ENCODE assay signal across 7 cellular contexts in the genomic region with DNA sequence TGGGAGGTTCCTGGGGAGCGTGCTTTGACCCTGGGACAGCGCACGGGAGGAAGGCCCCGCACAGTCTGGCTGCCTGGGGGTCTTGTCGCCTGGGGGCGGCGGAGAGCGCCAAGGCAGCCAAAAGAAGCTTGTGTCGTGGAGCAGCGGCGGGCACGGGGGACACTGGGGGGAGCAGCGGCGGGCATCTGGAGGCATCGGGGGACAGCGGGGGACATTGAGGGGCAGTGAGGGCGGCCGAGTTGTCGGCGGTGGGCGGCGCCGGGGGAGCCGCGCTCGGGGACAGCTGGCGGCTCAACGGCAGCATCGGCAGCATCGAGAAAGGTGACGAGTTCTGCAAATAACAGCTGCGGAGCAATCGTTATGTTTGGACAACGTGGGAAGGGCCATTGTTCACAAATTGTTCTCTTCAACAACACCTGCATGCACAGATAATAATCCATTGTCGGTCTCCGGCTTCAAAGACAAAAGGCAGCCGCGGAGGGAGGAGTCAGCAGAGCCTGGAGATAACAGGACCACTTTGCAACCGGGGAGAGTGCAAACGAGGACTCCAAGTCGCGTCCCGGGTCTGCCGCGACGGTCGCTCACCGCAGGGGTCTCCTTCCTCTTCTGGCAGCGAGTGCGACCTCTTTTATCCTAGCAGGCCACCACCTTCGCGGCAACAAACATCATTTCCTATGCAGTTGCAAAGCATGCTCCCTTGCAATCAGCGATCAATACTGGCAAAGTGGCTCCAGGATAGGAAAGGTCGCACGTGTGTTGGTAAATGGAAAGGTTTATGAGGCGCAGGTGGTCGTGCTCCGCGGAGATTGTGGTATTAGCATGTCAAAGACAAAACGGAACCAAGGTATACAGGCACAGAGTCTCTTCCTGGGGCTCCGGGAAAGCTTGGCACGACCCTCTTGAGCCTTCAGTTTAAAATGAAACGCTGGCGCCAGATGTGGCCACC.
DNase-seq lines count a peak whose midpoint lies in the region; ATAC-seq and TF ChIP-seq lines count a peak whose summit lies in the region.

No MANE protein-coding gene starts in this region.

- no peaks in the 10 kb centered on the region for H3F3A ChIP-seq in PC-3 (ENCODE audit: low read length, unreplicated experiment)

- no peak overlapping the region for H3K9ac ChIP-seq in PC-3 (ENCODE audit: low read length)

- peak overlapping the region; percentile 85 to 91 (median 88) for H3K4me3 Mint-ChIP-seq in brain

- peaks cover 0 to 6% (median 0%) of the 10 kb centered on the region in 5 experiments for H3K9me3 Mint-ChIP-seq in brain

- H3K27me3 ChIP-seq in HL-60 (ENCODE audit: insufficient read depth, poor library complexity, severe bottlenecking) (no peaks in the 10 kb centered on the region), PC-3 (ENCODE audit: low read length) (no peaks in the 10 kb centered on the region)

- H3K79me2 ChIP-seq in PC-3 (ENCODE audit: low read length), result no peaks in the 10 kb centered on the region

- H3K27ac Mint-ChIP-seq in brain, result peak overlapping the region; percentile 64 to 82 (median 78)

- intact Hi-C loops in PC-3 (cut with micrococcal nuclease), result loop anchor here (5.0 kb wide), 1 partner anchor 58 kb away; no protein-coding TSS in a partner anchor

- no peaks in the 10 kb centered on the region for H3K9me3 ChIP-seq in PC-3 (ENCODE audit: low read length)

- TF ChIP-seq CTCF in HL-60 (IDR thresholded peaks at IDR 0.05; ENCODE audit: insufficient read depth, low read length) (no peak), PC-3 (conservative IDR thresholded peaks at IDR 0.05; ENCODE audit: low read depth, low read length) (no peak), brain (conservative IDR thresholded peaks at IDR 0.05) (peak in 1 of 2 experiments; percentile 32)

- POLR2A ChIA-PET in PC-3 (lab: Charles Lee; ENCODE audit: unreplicated experiment), result no interaction called here

- peaks cover 62% of the 10 kb centered on the region for H3K4me1 Mint-ChIP-seq in brain

- H3K36me3 ChIP-seq in PC-3 (ENCODE audit: low read depth, low read length), result no peaks in the 10 kb centered on the region

- H3K9me2 ChIP-seq in PC-3 (replicated peaks; ENCODE audit: low read length), result no peaks in the 10 kb centered on the region

- ATAC-seq in PC-3 (no peak), left lobe of liver (peak; percentile 71), HG03280 (IDR thresholded peaks at IDR 0.05; ENCODE audit: unreplicated experiment) (no peak), HG02678 (IDR thresholded peaks at IDR 0.05; ENCODE audit: unreplicated experiment) (no peak)

- peaks cover 35% of the 10 kb centered on the region for H3K4me1 ChIP-seq in PC-3 (ENCODE audit: insufficient read depth, low read length)

- H3K27ac ChIP-seq in HL-60 (replicated peaks) (no peak overlapping the region), PC-3 (ENCODE audit: low read length) (no peak overlapping the region)

- CTCF ChIA-PET in PC-3 (lab: Charles Lee), result no interaction called here

- peak overlapping the region; percentile 82 for H2AFZ ChIP-seq in PC-3 (ENCODE audit: low read length)

- no peaks in the 10 kb centered on the region for H3K36me3 Mint-ChIP-seq in brain

- DNase-seq in HL-60 (ENCODE audit: low read depth in 1 of 2, low spot score in 1 of 2) (peak in 1 of 2 experiments; percentile 12), PC-3 (no peak), left lobe of liver (ENCODE audit: low spot score) (no peak)
- DNase-seq in stimulated activated naive CD4-positive, alpha-beta T cell (lab: John Stamatoyannopoulos, UW), result peak; percentile 6 to 58 (median 26)

- peak overlapping the region; percentile 77 for H3K4me2 ChIP-seq in PC-3 (ENCODE audit: low read length)

- H3K27me3 Mint-ChIP-seq in brain, result peaks cover 9% of the 10 kb centered on the region

- BruUV-seq in PC-3 (replicated peaks; lab: Mats Ljungman, UMichigan), result no TSS peak

- H4K20me1 ChIP-seq in PC-3 (ENCODE audit: low read length), result no peaks in the 10 kb centered on the region

- H3K4me3 ChIP-seq in HL-60 (replicated peaks; ENCODE audit: insufficient read depth, low read length) (peak overlapping the region; percentile 38), PC-3 (ENCODE audit: low read length) (peak overlapping the region; percentile 60)

Comparison
In these comparisons a context has a peak if more than half of its experiments do, and no peak if none do; other contexts are left out.
1. DNase-seq: peak in stimulated activated naive CD4-positive, alpha-beta T cell (6 of 6); none in PC-3 (single experiment) and left lobe of liver (single experiment).